In the genomic region with DNA sequence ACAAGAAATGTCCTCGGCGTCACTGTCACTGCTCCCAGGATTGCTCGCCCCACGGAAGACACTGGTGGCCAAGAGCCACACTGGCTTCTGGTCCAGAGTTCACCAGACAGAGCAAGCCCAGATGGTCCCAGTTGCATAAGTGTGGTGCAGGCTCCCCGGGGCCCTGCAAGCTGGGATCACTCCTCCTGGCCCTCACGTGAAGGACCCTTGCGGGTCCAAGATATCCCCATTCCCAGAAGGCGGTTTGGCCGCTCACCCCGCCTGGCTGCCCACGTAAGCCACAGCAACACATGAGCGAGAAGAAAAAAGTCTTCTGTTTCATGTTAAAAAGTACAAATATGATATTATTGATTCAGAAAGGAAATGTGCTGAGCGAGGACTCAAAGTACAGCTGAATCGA, we compare ENCODE assay signal across 13 cellular contexts.
"Had no signal": no experiment of that assay in that cellular context is flagged by ENCODE, and none has a peak within 500 bp of the region (broad histone marks: within the 10 kb centered on the region; RNA-seq: fewer than 3 reads in every experiment).

No MANE protein-coding gene starts in this region.

- H3K4me3 Mint-ChIP-seq: dendritic cell treated with granulocyte-macrophage colony-stimulating factor and Interleukin-4, amounts not matched to agents 40 ng/mL and 50 ng/mL, for 4 days; memory B cell; natural killer cell treated with Interleukin-12 subunit alpha and Interleukin-12 subunit beta and Interleukin-15 and Interleukin-18, amount 100 ng/mL, for 72 hours; type B pancreatic cell had no signal

- H3K4me1 Mint-ChIP-seq: memory B cell had no signal

- H3K9me3 Mint-ChIP-seq: memory B cell; natural killer cell treated with Interleukin-12 subunit alpha and Interleukin-12 subunit beta and Interleukin-15 and Interleukin-18, amount 100 ng/mL, for 72 hours had no signal

- H3K36me3 Mint-ChIP-seq: memory B cell; natural killer cell treated with Interleukin-12 subunit alpha and Interleukin-12 subunit beta and Interleukin-15 and Interleukin-18, amount 100 ng/mL, for 72 hours had no signal

- H3K27me3 Mint-ChIP-seq: dendritic cell treated with granulocyte-macrophage colony-stimulating factor and Interleukin-4, amounts not matched to agents 40 ng/mL and 50 ng/mL, for 4 days; memory B cell; natural killer cell treated with Interleukin-12 subunit alpha and Interleukin-12 subunit beta and Interleukin-15 and Interleukin-18, amount 100 ng/mL, for 72 hours had no signal

- ATAC-seq: foreskin keratinocyte; natural killer cell treated with Interleukin-12 subunit alpha and Interleukin-12 subunit beta and Interleukin-15 and Interleukin-18, amount 100 ng/mL, for 72 hours; stimulated activated naive CD8-positive, alpha-beta T cell treated with anti-CD3 and anti-CD28 coated beads, Interleukin-15, Interleukin-2, amounts not matched to agents 100 U/mL and 50 U/mL, for 24 hours had no signal

- H3K27ac Mint-ChIP-seq: dendritic cell treated with granulocyte-macrophage colony-stimulating factor and Interleukin-4, amounts not matched to agents 40 ng/mL and 50 ng/mL, for 4 days; memory B cell; natural killer cell treated with Interleukin-12 subunit alpha and Interleukin-12 subunit beta and Interleukin-15 and Interleukin-18, amount 100 ng/mL, for 72 hours; type B pancreatic cell had no signal

- DNase-seq: cerebellar nuclear complex; esophagus squamous epithelium; foreskin keratinocyte; hippocampal formation; midbrain; small intestine; stimulated activated CD4-positive, alpha-beta T cell treated with anti-CD3 and anti-CD28 coated beads, Interleukin-12 subunit alpha, Interleukin-12 subunit beta, amount 100 ng/mL, for 4 hours; stimulated activated naive CD8-positive, alpha-beta T cell treated with anti-CD3 and anti-CD28 coated beads, Interleukin-15, Interleukin-2, amounts not matched to agents 100 U/mL and 50 U/mL, for 24 hours; thyroid gland had no signal
